ENCODE assay signal across 25 cellular contexts in the genomic region with DNA sequence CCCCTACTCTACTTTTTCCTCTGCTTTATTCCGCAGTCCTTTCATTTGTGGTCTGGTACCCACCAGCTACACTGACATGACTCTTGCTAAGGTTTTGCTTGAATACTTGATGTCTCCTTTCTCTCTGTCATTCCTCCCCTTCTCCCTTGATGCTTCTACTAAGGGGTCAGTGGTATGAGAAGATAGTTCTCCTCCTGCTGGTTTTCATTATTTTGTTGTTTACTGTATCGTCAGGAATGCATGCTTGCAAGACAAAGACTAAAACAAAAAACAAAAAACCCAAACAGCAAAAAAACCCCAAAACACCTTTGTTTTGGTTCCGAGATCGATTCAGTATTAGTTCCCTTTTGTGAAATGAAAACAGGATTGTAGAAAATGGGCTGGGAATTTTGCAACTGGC.
"Had no signal": no experiment of that assay in that cellular context is flagged by ENCODE, and none has a peak within 500 bp of the region (broad histone marks: within the 10 kb centered on the region; RNA-seq: fewer than 3 reads in every experiment).

No MANE protein-coding gene starts in this region.

- ATAC-seq: activated CD8-positive, alpha-beta memory T cell treated with anti-CD3 and anti-CD28 coated beads, Interleukin-2, amount 10 ng/mL, durations not matched to agents 7 days and 5 days; activated CD8-positive, alpha-beta T cell treated with anti-CD3 and anti-CD28 coated beads, Interleukin-2, amount 10 ng/mL, durations not matched to agents 7 days and 5 days; activated T-cell treated with anti-CD3 and anti-CD28 coated beads, Interleukin-2, amount 50 U/mL, for 72 hours; mucosa of descending colon; natural killer cell treated with Interleukin-12 subunit alpha and Interleukin-12 subunit beta and Interleukin-15 and Interleukin-18, amount 100 ng/mL, for 72 hours; right lobe of liver; stimulated activated naive CD8-positive, alpha-beta T cell treated with anti-CD3 and anti-CD28 coated beads, Interleukin-15, Interleukin-2, amounts not matched to agents 100 U/mL and 50 U/mL, for 24 hours had no signal

- H3K4me3 ChIP-seq: esophagus squamous epithelium, left ventricle myocardium inferior, lung, mucosa of descending colon, right lobe of liver, skin epidermis, testis, transverse colon had no signal

- DNase-seq: activated B cell treated with CpG ODN at 0.5 μM for 24 hours; activated CD8-positive, alpha-beta memory T cell treated with anti-CD3 and anti-CD28 coated beads, Interleukin-2, amount 10 ng/mL, durations not matched to agents 7 days and 5 days; activated CD8-positive, alpha-beta T cell treated with anti-CD3 and anti-CD28 coated beads, Interleukin-2, amount 10 ng/mL, durations not matched to agents 7 days and 5 days; activated effector memory CD4-positive, alpha-beta T cell treated with Interleukin-2 at 50 U/mL for 16 hours; activated naive CD4-positive, alpha-beta T cell treated with Interleukin-2 at 50 U/mL for 16 hours; activated T-cell treated with anti-CD3 and anti-CD28 coated beads for 4 hours; activated T-cell treated with anti-CD3 and anti-CD28 coated beads, Interleukin-2, amount 50 U/mL, for 72 hours; anterior cingulate cortex; dermis blood vessel endothelial cell; effector CD4-positive, alpha-beta T cell; esophagus squamous epithelium; left ventricle myocardium inferior; mucosa of descending colon; right lobe of liver; stimulated activated CD4-positive, alpha-beta T cell treated with anti-CD3 and anti-CD28 coated beads, Interleukin-12 subunit alpha, Interleukin-12 subunit beta, amount 100 ng/mL, for 4 hours; stimulated activated CD4-positive, alpha-beta T cell treated with anti-CD3 and anti-CD28 coated beads, Interleukin-4, amount 100 ng/mL, for 1 hour; stimulated activated naive CD8-positive, alpha-beta T cell treated with anti-CD3 and anti-CD28 coated beads, Interleukin-15, Interleukin-2, amounts not matched to agents 100 U/mL and 50 U/mL, for 24 hours; T-helper 2 cell; testis; transverse colon had no signal

- H3K27ac ChIP-seq: epithelial cell of prostate, esophagus squamous epithelium, left ventricle myocardium inferior, neutrophil, right lobe of liver, skin epidermis, testis, transverse colon had no signal

- H3K4me1 ChIP-seq: esophagus squamous epithelium, left ventricle myocardium inferior, right lobe of liver, testis, transverse colon had no signal

- H3K27me3 ChIP-seq: esophagus squamous epithelium, neutrophil, right lobe of liver, testis, transverse colon had no signal

- H3K36me3 ChIP-seq: neutrophil had no signal

- H3K9me3 ChIP-seq: neutrophil, right lobe of liver, testis had no signal
